In the genomic region with DNA sequence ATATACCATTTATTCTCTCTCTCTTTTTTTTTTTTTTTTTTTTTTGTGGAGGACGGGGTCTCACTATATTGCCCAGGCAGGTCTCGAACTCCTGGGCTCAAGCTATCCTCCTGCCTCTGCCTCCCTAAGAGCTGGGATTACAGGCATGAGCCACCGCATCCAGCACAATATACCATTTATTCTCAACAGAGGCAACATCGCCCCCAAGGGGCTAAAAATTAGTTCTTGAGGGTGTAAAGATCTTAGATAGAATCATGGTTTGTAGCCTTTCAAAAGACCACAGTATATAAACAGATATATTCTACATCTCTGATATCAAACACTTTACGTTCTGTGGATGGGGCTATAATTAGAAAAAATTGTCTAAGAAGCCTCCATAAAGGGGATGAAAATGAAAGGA, we compare ENCODE assay signal across 1 cellular context.
TF ChIP-seq lines count a peak whose summit lies in the region.

No MANE protein-coding gene starts in this region.

TF ChIP-seq in HepG2, 621 proteins besides CTCF, POLR2A, EP300 and RAD21:
- TF ChIP-seq ZNF556 (CRISPR knock-in tag; IDR thresholded peaks at IDR 0.05; ENCODE audit: borderline replicate concordance) = no peak
- TF ChIP-seq, protein P1, sequence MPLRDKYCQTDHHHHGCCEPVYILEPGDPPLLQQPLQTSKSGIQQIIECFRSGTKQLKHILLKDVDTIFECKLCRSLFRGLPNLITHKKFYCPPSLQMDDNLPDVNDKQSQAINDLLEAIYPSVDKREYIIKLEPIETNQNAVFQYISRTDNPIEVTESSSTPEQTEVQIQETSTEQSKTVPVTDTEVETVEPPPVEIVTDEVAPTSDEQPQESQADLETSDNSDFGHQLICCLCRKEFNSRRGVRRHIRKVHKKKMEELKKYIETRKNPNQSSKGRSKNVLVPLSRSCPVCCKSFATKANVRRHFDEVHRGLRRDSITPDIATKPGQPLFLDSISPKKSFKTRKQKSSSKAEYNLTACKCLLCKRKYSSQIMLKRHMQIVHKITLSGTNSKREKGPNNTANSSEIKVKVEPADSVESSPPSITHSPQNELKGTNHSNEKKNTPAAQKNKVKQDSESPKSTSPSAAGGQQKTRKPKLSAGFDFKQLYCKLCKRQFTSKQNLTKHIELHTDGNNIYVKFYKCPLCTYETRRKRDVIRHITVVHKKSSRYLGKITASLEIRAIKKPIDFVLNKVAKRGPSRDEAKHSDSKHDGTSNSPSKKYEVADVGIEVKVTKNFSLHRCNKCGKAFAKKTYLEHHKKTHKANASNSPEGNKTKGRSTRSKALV (CRISPR knock-in tag; IDR thresholded peaks at IDR 0.05) = no peak
- TF ChIP-seq WIZ (CRISPR knock-in tag; IDR thresholded peaks at IDR 0.05) = no peak
- no peak for TF ChIP-seq NFE2 (CRISPR knock-in tag; IDR thresholded peaks at IDR 0.05)
- TF ChIP-seq, protein P2, sequence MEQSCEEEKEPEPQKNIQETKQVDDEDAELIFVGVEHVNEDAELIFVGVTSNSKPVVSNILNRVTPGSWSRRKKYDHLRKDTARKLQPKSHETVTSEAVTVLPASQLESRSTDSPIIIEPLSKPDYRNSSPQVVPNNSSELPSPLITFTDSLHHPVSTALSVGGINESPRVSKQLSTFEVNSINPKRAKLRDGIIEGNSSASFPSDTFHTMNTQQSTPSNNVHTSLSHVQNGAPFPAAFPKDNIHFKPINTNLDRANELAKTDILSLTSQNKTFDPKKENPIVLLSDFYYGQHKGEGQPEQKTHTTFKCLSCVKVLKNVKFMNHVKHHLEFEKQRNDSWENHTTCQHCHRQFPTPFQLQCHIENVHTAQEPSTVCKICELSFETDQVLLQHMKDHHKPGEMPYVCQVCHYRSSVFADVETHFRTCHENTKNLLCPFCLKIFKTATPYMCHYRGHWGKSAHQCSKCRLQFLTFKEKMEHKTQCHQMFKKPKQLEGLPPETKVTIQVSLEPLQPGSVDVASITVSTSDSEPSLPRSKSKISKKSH (CRISPR knock-in tag; IDR thresholded peaks at IDR 0.05; ENCODE audit: borderline replicate concordance) = no peak
- no peak for TF ChIP-seq MIER2 (CRISPR knock-in tag; IDR thresholded peaks at IDR 0.05)
- TF ChIP-seq, protein P3, sequence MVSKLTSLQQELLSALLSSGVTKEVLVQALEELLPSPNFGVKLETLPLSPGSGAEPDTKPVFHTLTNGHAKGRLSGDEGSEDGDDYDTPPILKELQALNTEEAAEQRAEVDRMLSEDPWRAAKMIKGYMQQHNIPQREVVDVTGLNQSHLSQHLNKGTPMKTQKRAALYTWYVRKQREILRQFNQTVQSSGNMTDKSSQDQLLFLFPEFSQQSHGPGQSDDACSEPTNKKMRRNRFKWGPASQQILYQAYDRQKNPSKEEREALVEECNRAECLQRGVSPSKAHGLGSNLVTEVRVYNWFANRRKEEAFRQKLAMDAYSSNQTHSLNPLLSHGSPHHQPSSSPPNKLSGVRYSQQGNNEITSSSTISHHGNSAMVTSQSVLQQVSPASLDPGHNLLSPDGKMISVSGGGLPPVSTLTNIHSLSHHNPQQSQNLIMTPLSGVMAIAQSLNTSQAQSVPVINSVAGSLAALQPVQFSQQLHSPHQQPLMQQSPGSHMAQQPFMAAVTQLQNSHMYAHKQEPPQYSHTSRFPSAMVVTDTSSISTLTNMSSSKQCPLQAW (CRISPR knock-in tag; IDR thresholded peaks at IDR 0.05) = no peak
- TF ChIP-seq ZSCAN9 (CRISPR knock-in tag; IDR thresholded peaks at IDR 0.05; ENCODE audit: borderline replicate concordance) = no peak
- no peak for TF ChIP-seq ZNF768 (CRISPR knock-in tag; IDR thresholded peaks at IDR 0.05)
- TF ChIP-seq, protein P4, sequence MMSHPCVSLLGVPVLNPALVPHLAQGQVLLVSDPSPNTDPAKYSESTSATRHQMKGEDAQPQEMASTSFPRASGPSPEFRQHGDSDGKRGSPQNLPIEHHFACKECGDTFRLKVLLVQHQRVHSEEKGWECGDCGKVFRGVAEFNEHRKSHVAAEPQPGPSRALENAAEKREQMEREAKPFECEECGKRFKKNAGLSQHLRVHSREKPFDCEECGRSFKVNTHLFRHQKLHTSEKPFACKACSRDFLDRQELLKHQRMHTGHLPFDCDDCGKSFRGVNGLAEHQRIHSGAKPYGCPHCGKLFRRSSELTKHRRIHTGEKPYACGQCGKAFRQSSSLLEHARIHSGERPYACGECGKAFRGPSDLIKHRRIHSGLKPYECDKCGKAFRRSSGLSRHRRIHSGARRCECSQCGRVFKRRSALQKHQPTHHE (CRISPR knock-in tag; IDR thresholded peaks at IDR 0.05; ENCODE audit: borderline replicate concordance) = no peak
- TF ChIP-seq ZNF543 (CRISPR knock-in tag; IDR thresholded peaks at IDR 0.05) = no peak
- TF ChIP-seq ZNF709 (CRISPR knock-in tag; IDR thresholded peaks at IDR 0.05) = no peak
- no peak for TF ChIP-seq PAX8 (CRISPR knock-in tag; IDR thresholded peaks at IDR 0.05; ENCODE audit: borderline replicate concordance)
- TF ChIP-seq, protein P5, sequence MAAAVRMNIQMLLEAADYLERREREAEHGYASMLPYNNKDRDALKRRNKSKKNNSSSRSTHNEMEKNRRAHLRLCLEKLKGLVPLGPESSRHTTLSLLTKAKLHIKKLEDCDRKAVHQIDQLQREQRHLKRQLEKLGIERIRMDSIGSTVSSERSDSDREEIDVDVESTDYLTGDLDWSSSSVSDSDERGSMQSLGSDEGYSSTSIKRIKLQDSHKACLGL (CRISPR knock-in tag; IDR thresholded peaks at IDR 0.05) = no peak
- no peak for TF ChIP-seq ZNF564 (CRISPR knock-in tag; IDR thresholded peaks at IDR 0.05)
- TF ChIP-seq CEBPB (IDR thresholded peaks at IDR 0.05; ENCODE audit: borderline replicate concordance, low read depth, low read length) = no peak
- TF ChIP-seq ZSCAN22 (CRISPR knock-in tag; IDR thresholded peaks at IDR 0.05) = no peak
- no peak for TF ChIP-seq ZNF44 (CRISPR knock-in tag; IDR thresholded peaks at IDR 0.05)
TF ChIP-seq in HepG2: peak in this region for 0.
